Comparison of ENCODE assay signal across 24 cellular contexts in genomic region chr1:198337886-198338285, GRCh38.
"Had no signal": no experiment of that assay in that cellular context is flagged by ENCODE, and none has a peak within 500 bp of the region (broad histone marks: within the 10 kb centered on the region; RNA-seq: fewer than 3 reads in every experiment).

No MANE protein-coding gene starts in this region.

- H3K9me3 ChIP-seq: MG63, SJCRH30 had no signal

- DNase-seq: KBM-7, MG63, NCI-H1092, NCI-H1105 treated with DMSO at 0.1 percent for 48 hours, NCI-H1417 treated with DMSO at 0.1 percent for 48 hours, NCI-H146, NCI-H1694 treated with DMSO at 0.1 percent for 48 hours, NCI-H1930, NCI-H2081, NCI-H2107, NCI-H226, NCI-H446, NCI-H510A, NCI-H524 treated with DMSO at 0.1 percent for 48 hours, NCI-H69, NCI-H774, PC-3, SHP77 treated with DMSO at 0.1 percent for 48 hours, SJCRH30 had no signal

- H3K4me1 ChIP-seq: SJCRH30 had no signal

- H3K27me3 ChIP-seq: MG63, SJCRH30 had no signal

- H3K36me3 ChIP-seq: MG63, SJCRH30 had no signal

- H3K27ac ChIP-seq: HL-60, SJCRH30 had no signal

- H3K4me3 ChIP-seq: MG63, SJCRH30 had no signal

- FAIRE-seq: HTR-8/SVneo had no signal

- ATAC-seq: Panc1, PC-3, Right ventricle myocardium inferior, SK-N-SH treated with all-trans-retinoic acid at 6 μM for 48 hours had no signal
